12 cellular contexts compared by ENCODE assay signal in genomic region chr5:109327572-109327971, GRCh38.
"Had no signal": no experiment of that assay in that cellular context is flagged by ENCODE, and none has a peak within 500 bp of the region (broad histone marks: within the 10 kb centered on the region; RNA-seq: fewer than 3 reads in every experiment).

No MANE protein-coding gene starts in this region.

- H3K27me3 ChIP-seq: cardiac muscle cell, vagina had no signal

- H3K4me1 ChIP-seq: parathyroid adenoma had no signal

- H3K4me3 ChIP-seq: cardiac muscle cell, vagina had no signal

- H3K27ac ChIP-seq: cardiac muscle cell, parathyroid adenoma, WERI-Rb-1 had no signal

- ATAC-seq: activated CD8-positive, alpha-beta T cell treated with anti-CD3 and anti-CD28 coated beads, Interleukin-2, amount 10 ng/mL, durations not matched to agents 7 days and 5 days; activated naive CD8-positive, alpha-beta T cell treated with anti-CD3 and anti-CD28 coated beads, Interleukin-2, amount 50 U/mL, for 24 hours; right cardiac atrium; stimulated activated naive B cell treated with anti-CD40 and anti-IgM and Interleukin-4, amounts not matched to agents 10 μg/mL and 1 μg/mL and 100 μg/mL, for 72 hours had no signal

- H3K36me3 ChIP-seq: cardiac muscle cell, vagina, WERI-Rb-1 had no signal

- H3K9me3 ChIP-seq: vagina had no signal

- DNase-seq: activated CD4-positive, alpha-beta T cell treated with anti-CD3 and anti-CD28 coated beads for 4 hours; activated CD8-positive, alpha-beta memory T cell treated with anti-CD3 and anti-CD28 coated beads, Interleukin-2, amount 50 U/mL, for 48 hours; activated CD8-positive, alpha-beta T cell treated with anti-CD3 and anti-CD28 coated beads, Interleukin-2, amount 10 ng/mL, durations not matched to agents 7 days and 5 days; activated naive CD4-positive, alpha-beta T cell; activated naive CD8-positive, alpha-beta T cell treated with anti-CD3 and anti-CD28 coated beads, Interleukin-2, amount 50 U/mL, for 24 hours; right cardiac atrium; stimulated activated naive B cell treated with anti-CD40 and anti-IgM and Interleukin-4, amounts not matched to agents 10 μg/mL and 1 μg/mL and 100 μg/mL, for 72 hours; T-helper 1 cell; WERI-Rb-1 had no signal
